In the genomic region with DNA sequence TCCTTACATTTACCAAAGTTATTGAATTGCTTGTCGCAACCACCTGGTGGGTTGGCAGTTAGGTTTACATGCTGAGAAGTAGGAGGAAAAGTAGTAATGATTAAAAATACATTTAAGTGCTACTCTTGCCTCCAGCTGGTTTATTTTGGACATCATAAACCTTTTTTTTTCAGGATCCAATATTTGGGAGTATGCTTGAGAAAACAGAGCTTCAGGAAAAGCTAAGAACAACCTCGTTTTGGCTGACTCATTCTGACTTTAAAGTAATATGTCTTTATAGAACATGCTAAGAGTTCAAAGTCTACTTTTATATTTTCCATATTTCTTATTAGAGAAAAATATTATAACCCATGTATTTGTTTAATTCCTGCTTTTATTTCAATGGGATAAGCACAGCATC, we compare ENCODE assay signal across 30 cellular contexts. TPM values are rescaled to one million over a fixed set of nuclear protein-coding genes. Genes with fewer than 3 reads are reported as not detected.
DNase-seq lines count a peak whose midpoint lies in the region; ATAC-seq, FAIRE-seq and TF ChIP-seq lines count a peak whose summit lies in the region.
"Had no signal": no experiment of that assay in that cellular context is flagged by ENCODE, and none has a peak within 500 bp of the region (broad histone marks: within the 10 kb centered on the region; RNA-seq: fewer than 3 reads in every experiment).

No MANE protein-coding gene starts in this region.

- H3K23ac ChIP-seq in IMR-90 (ENCODE audit: low read depth, low read length), result no peak overlapping the region

- H3K27me3 ChIP-seq in IMR-90 (ENCODE audit: control insufficient read depth, insufficient read depth, low read length) (no peaks in the 10 kb centered on the region), endothelial cell of umbilical vein (ENCODE audit: control insufficient read depth in 2 of 2, insufficient read depth in 2 of 2, low read length in 2 of 2) (no peaks in the 10 kb centered on the region), small intestine (ENCODE audit: control insufficient read depth in 2 of 2, insufficient read depth in 2 of 2, low read length in 2 of 2) (no peaks in the 10 kb centered on the region)
- H3K27me3 ChIP-seq: SJSA1 had no signal

- CTCF ChIA-PET in IMR-90 (lab: Yijun Ruan, JAX) (interaction anchor here (0.6 to 0.7 kb wide), 2 partner anchors 16 to 518 kb away, joined by 3 to 4 read pairs; no protein-coding TSS in a partner anchor), endothelial cell of umbilical vein (lab: Charles Lee) (no interaction called here)

- H2BK120ac ChIP-seq in IMR-90 (ENCODE audit: low read depth, low read length), result no peak overlapping the region

- no peaks in the 10 kb centered on the region for H3K36me3 Mint-ChIP-seq in T-helper 17 cell (ENCODE audit: low read depth)
- H3K36me3 Mint-ChIP-seq: CD8-positive, alpha-beta T cell had no signal

- no peak overlapping the region for H3K4me3 Mint-ChIP-seq in T-helper 17 cell
- H3K4me3 Mint-ChIP-seq: CD8-positive, alpha-beta T cell had no signal

- H3K9ac ChIP-seq in IMR-90 (ENCODE audit: low read depth, low read length) (no peak overlapping the region), endothelial cell of umbilical vein (replicated peaks; ENCODE audit: extremely low read depth, insufficient read depth, low read length) (no peak overlapping the region)

- H3K18ac ChIP-seq in IMR-90 (ENCODE audit: low read depth, low read length), result no peak overlapping the region

- H3K79me1 ChIP-seq in IMR-90 (ENCODE audit: low read depth in 1 of 2, low read length in 2 of 2), result no peaks in the 10 kb centered on the region

- WGBS in IMR-90 (ENCODE audit: extremely low coverage in 2 of 2, insufficient read length in 1 of 2), 2 experiments, result no CpG with 5 or more reads among the region's 2 CpGs
- 50 to 59% (median 57%) methylated on average over 2 of the region's 2 CpGs for WGBS in small intestine, 3 donors

- H3K79me2 ChIP-seq in endothelial cell of umbilical vein (ENCODE audit: control insufficient read depth, insufficient read depth, low read length), result no peaks in the 10 kb centered on the region

- H3K4me1 ChIP-seq in IMR-90 (ENCODE audit: control insufficient read depth, insufficient read depth, low read length) (no peaks in the 10 kb centered on the region), endothelial cell of umbilical vein (ENCODE audit: control insufficient read depth, extremely low read depth, insufficient read depth, low read length) (no peaks in the 10 kb centered on the region), small intestine (ENCODE audit: control insufficient read depth in 2 of 2, insufficient read depth in 1 of 2, low read depth in 1 of 2, low read length in 1 of 2) (no peaks in the 10 kb centered on the region)
- H3K4me1 ChIP-seq: Caco-2, SJSA1 had no signal

- H4K20me1 ChIP-seq in IMR-90 (ENCODE audit: insufficient read depth, low read length) (no peaks in the 10 kb centered on the region), endothelial cell of umbilical vein (replicated peaks; ENCODE audit: control insufficient read depth, extremely low read depth, insufficient read depth, low read length) (no peaks in the 10 kb centered on the region)

- H2AK5ac ChIP-seq in IMR-90 (ENCODE audit: low read depth, low read length), result no peak overlapping the region

- dilution Hi-C loops in IMR-90 (cut with HindIII; ENCODE audit: low sequenced_read_pairs, unreplicated experiment), result no loop called here
- dilution Hi-C loops in endothelial cell of umbilical vein (cut with MboI; ENCODE audit: extremely low pct_ligation_motif_present, low sequenced_read_pairs), result no loop called here

- H3K9me3 ChIP-seq in IMR-90 (ENCODE audit: control insufficient read depth, insufficient read depth, low read length) (no peaks in the 10 kb centered on the region), endothelial cell of umbilical vein (replicated peaks; ENCODE audit: control insufficient read depth, insufficient read depth, low read length) (no peaks in the 10 kb centered on the region), small intestine (ENCODE audit: control insufficient read depth, low read depth) (no peaks in the 10 kb centered on the region), T-helper 17 cell (ENCODE audit: control insufficient read depth, low read length, poor library complexity, severe bottlenecking) (no peaks in the 10 kb centered on the region)
- H3K9me3 ChIP-seq: Caco-2, SJSA1 had no signal

- H3K4me3 ChIP-seq in IMR-90 (ENCODE audit: insufficient read depth, low read depth, low read length) (no peak overlapping the region), endothelial cell of umbilical vein (replicated peaks in 1 of 3; ENCODE audit: insufficient read depth in 1 of 3, low read depth in 1 of 3, low read length in 3 of 3) (no peak overlapping the region), small intestine (ENCODE audit: low read depth in 1 of 2, low read length in 2 of 2) (no peak overlapping the region)
- H3K4me3 ChIP-seq: GM12878, K562, SJSA1 had no signal

- in situ Hi-C loops in IMR-90 (cut with MboI; ENCODE audit: low sequenced_read_pairs), result no loop called here

- H3K36me3 ChIP-seq in IMR-90 (ENCODE audit: control insufficient read depth, insufficient read depth, low read length) (no peaks in the 10 kb centered on the region), endothelial cell of umbilical vein (ENCODE audit: control insufficient read depth in 2 of 2, extremely low read depth in 1 of 2, insufficient read depth in 2 of 2, low read length in 2 of 2) (no peaks in the 10 kb centered on the region), small intestine (ENCODE audit: control insufficient read depth in 2 of 2, insufficient read depth in 2 of 2, low read length in 2 of 2) (no peaks in the 10 kb centered on the region)
- H3K36me3 ChIP-seq: SJSA1 had no signal

- no peaks in the 10 kb centered on the region for H3K27me3 Mint-ChIP-seq in T-helper 17 cell

- no peak overlapping the region for H3K56ac ChIP-seq in IMR-90 (ENCODE audit: extremely low read depth, insufficient read depth, low read length)

- intact Hi-C loops in IMR-90 (cut with micrococcal nuclease), result no loop called here
- intact Hi-C loops in endothelial cell of umbilical vein (cut with micrococcal nuclease), result no loop called here

- ATAC-seq in IMR-90 (ENCODE audit: low read depth), result no peak
- no peak for ATAC-seq in T-helper 17 cell
- ATAC-seq in HG02588 (IDR thresholded peaks at IDR 0.05; ENCODE audit: unreplicated experiment), result no peak
- ATAC-seq: CD8-positive, alpha-beta T cell; GM12878; HCT116; HepG2; K562 had no signal

- POLR2A ChIA-PET in IMR-90 (lab: Charles Lee; ENCODE audit: unreplicated experiment) (no interaction called here), endothelial cell of umbilical vein (lab: Charles Lee) (no interaction called here)

- DNase-seq in IMR-90 (no peak), endothelial cell of umbilical vein (ENCODE audit: low read depth, low spot score) (peak; percentile 9), iris pigment epithelial cell (ENCODE audit: low read depth) (peak; percentile 7), small intestine (no peak), T-helper 17 cell (no peak)
- no peak for DNase-seq in activated T-cell treated with anti-CD3 and anti-CD28 coated beads, Interleukin-2, amount 50 U/mL, for 1 hour
- DNase-seq: Caco-2; CD8-positive, alpha-beta T cell; DMS 273 treated with DMSO at 0.1 percent for 48 hours; DMS79; EL; GDM1; Kasumi-1; NCI-H1092 treated with DMSO at 0.1 percent for 48 hours; NCI-H1436; NCI-H187; NCI-H2081 treated with DMSO at 0.1 percent for 48 hours; NCI-H2171; NCI-H226; NCI-H510A; NCI-H69; Right ventricle myocardium superior had no signal

- H3K27ac ChIP-seq in IMR-90 (ENCODE audit: insufficient read depth, low read length) (no peak overlapping the region), endothelial cell of umbilical vein (ENCODE audit: insufficient read depth, low read depth, low read length) (no peak overlapping the region), small intestine (ENCODE audit: low read depth in 1 of 2, low read length in 1 of 2) (no peak overlapping the region)
- H3K27ac ChIP-seq: C4-2B, SJSA1 had no signal

- BruUV-seq in IMR-90 (replicated peaks; lab: Mats Ljungman, UMichigan), result no TSS peak
- no TSS peak for BruUV-seq in endothelial cell of umbilical vein (replicated peaks; lab: Mats Ljungman, UMichigan)

- H3K14ac ChIP-seq in IMR-90 (replicated peaks; ENCODE audit: low read depth, low read length), result no peak overlapping the region

- no peak overlapping the region for H3K4ac ChIP-seq in IMR-90 (ENCODE audit: low read depth, low read length)

- TF ChIP-seq RAD21 in IMR-90 (IDR thresholded peaks at IDR 0.05; ENCODE audit: low read length), result no peak

- no peak overlapping the region for H4K91ac ChIP-seq in IMR-90 (ENCODE audit: insufficient read depth, low read depth, low read length)

- H4K5ac ChIP-seq in IMR-90 (ENCODE audit: low read depth, low read length), result no peak overlapping the region

- H2BK15ac ChIP-seq in IMR-90 (ENCODE audit: low read depth, low read length), result no peak overlapping the region

- H2BK5ac ChIP-seq in IMR-90 (ENCODE audit: low read depth, low read length, poor library complexity, severe bottlenecking), result no peak overlapping the region

- no peak for FAIRE-seq in endothelial cell of umbilical vein (lab: Jason Lieb, UNC)
- no peak for FAIRE-seq in small intestine (lab: Jason Lieb, UNC)
- FAIRE-seq: A204.1, GM12878, HepG2, K562 had no signal

- no peak overlapping the region for H4K8ac ChIP-seq in IMR-90 (ENCODE audit: low read depth in 2 of 2, low read length in 2 of 2)

- no peak overlapping the region for H3K4me2 ChIP-seq in IMR-90 (ENCODE audit: low read depth, low read length)
- H3K4me2 ChIP-seq in endothelial cell of umbilical vein (ENCODE audit: insufficient read depth, low read length), result no peak overlapping the region

- H2AFZ ChIP-seq in IMR-90 (replicated peaks; ENCODE audit: low read length, poor library complexity), result no peak overlapping the region
- no peak overlapping the region for H2AFZ ChIP-seq in endothelial cell of umbilical vein (ENCODE audit: low read depth, low read length)

- H3K9me1 ChIP-seq in IMR-90 (ENCODE audit: insufficient read depth, low read length) (no peaks in the 10 kb centered on the region), endothelial cell of umbilical vein (replicated peaks; ENCODE audit: control insufficient read depth, extremely low read depth, insufficient read depth, low read length) (no peaks in the 10 kb centered on the region)

- no peak overlapping the region for H2AK9ac ChIP-seq in IMR-90 (replicated peaks; ENCODE audit: low read depth, low read length, poor library complexity)

- H2BK20ac ChIP-seq in IMR-90 (ENCODE audit: low read depth, low read length), result no peak overlapping the region

- TF ChIP-seq POLR2A in IMR-90 (IDR thresholded peaks at IDR 0.05; ENCODE audit: low read depth, low read length), result no peak
- no peak for TF ChIP-seq POLR2A in endothelial cell of umbilical vein (IDR thresholded peaks at IDR 0.05; ENCODE audit: low read depth, low read length)

- H3K4me1 Mint-ChIP-seq in T-helper 17 cell, result no peaks in the 10 kb centered on the region

- H3K27ac Mint-ChIP-seq in T-helper 17 cell, result no peak overlapping the region
- H3K27ac Mint-ChIP-seq: CD8-positive, alpha-beta T cell had no signal

- TF ChIP-seq CTCF in IMR-90 (conservative IDR thresholded peaks at IDR 0.05; ENCODE audit: low read depth, low read length) (no peak), endothelial cell of umbilical vein (IDR thresholded peaks at IDR 0.05; ENCODE audit: extremely low read depth in 1 of 2, insufficient read depth in 1 of 2, low read depth in 1 of 2, low read length in 2 of 2) (no peak)

RNA-seq across cellular contexts. Expression of gene BNC2, which starts 41.7 kb away (rescaled TPM):
- total RNA-seq in IMR-90 (2012; rRNA removed) (37.8 and 45.2 TPM in 2 replicates), endothelial cell of umbilical vein (33.1 and 34.3 TPM in 2 replicates), T-helper 17 cell (not detected)
- polyA plus RNA-seq in IMR-90 (2012; rRNA removed) (15.5 and 16.6 TPM in 2 replicates), endothelial cell of umbilical vein (10.4 and 12.1 TPM in 2 replicates), small intestine (1 to 10 TPM in 1 of 3 donors, under 1 TPM in 1, not detected in 1; 0.81 to 1.3 TPM)
- 6.6 and 8.4 TPM in 2 replicates for polyA plus RNA-seq in IMR-90 (2012; cell fraction: cytosol; rRNA removed)
- polyA plus RNA-seq in IMR-90 (2012; cell fraction: nucleus; rRNA removed; ENCODE audit: low replicate concordance), result 23.9 and 49.3 TPM in 2 replicates
- polyA plus RNA-seq in endothelial cell of umbilical vein (2011; cell fraction: cytosol; rRNA removed), result 13.7 and 14.7 TPM in 2 replicates
- polyA plus RNA-seq in endothelial cell of umbilical vein (2011; cell fraction: nucleus; rRNA removed), result 33.1 and 38.0 TPM in 2 replicates
- 25.8 and 29.4 TPM in 2 replicates for polyA plus RNA-seq in endothelial cell of umbilical vein (2012)
- polyA minus RNA-seq in endothelial cell of umbilical vein, result 52.1 and 56.4 TPM in 2 replicates
- polyA minus RNA-seq in endothelial cell of umbilical vein (2011; cell fraction: cytosol; rRNA and poly(A)+ RNA removed), result 1.2 TPM
- polyA minus RNA-seq in endothelial cell of umbilical vein (2011; cell fraction: nucleus; rRNA and poly(A)+ RNA removed), result 75.3 and 86.9 TPM in 2 replicates
- total RNA-seq: HepG2, K562 had no signal
- polyA plus RNA-seq: HepG2, K562 had no signal

Comparison
In these comparisons a context has a peak if more than half of its experiments do, and no peak if none do; other contexts are left out.
1. DNase-seq: peak in endothelial cell of umbilical vein (single experiment) and iris pigment epithelial cell (single experiment); none in IMR-90 (single experiment), small intestine (single experiment), T-helper 17 cell (0 of 3) and activated T-cell treated with anti-CD3 and anti-CD28 coated beads, Interleukin-2, amount 50 U/mL, for 1 hour (single experiment).
2. RNA of gene BNC2, which starts 41.7 kb away (total RNA-seq): 37.8 to 45.2 TPM in IMR-90 and 33.1 to 34.3 TPM in endothelial cell of umbilical vein; not detected in T-helper 17 cell; every median in the first group is over 10 times any median in the second.